ENCODE assay signal across 9 cellular contexts in the genomic region with DNA sequence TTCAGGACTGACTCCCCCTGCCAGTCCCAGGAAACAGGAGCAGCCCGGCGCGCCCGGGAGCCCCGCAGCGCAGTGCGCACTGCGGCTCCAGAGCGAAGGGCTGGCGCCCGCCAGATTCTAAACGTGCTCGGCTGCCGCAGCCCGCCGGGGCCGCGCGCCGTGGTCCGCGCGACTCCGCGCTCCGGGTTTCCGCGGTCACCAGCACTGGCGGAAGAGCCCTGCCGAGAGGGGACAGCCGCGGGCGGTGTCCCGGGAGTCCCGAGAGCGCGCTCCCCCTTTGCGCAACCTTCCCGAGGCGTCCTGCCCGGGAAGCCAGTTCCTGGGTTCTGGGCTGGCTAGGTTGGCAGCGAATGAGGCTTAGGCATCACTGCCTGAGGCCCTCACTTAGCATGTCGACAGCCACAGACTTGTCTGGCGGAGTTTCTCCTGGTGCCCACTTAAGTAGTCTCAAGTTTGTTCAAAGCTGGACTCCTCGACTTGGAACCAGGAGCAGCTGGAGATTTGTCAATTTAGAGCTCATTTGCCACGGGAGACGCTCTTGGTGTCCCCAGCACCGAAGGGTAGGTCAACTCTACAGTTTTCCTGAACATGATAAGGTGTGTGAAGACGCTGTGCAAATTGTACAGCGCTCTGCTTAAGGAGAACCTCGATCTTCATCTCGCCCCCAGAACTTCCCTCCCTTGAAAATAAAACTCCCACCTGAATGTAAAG. TPM values are rescaled to one million over a fixed set of nuclear protein-coding genes. Genes with fewer than 3 reads are reported as not detected.
A peak's percentile ranks its signal among the peaks of the same experiment; 100 is the strongest.
DNase-seq lines count a peak whose midpoint lies in the region; ATAC-seq and TF ChIP-seq lines count a peak whose summit lies in the region.
"Had no signal": no experiment of that assay in that cellular context is flagged by ENCODE, and none has a peak within 500 bp of the region (broad histone marks: within the 10 kb centered on the region; RNA-seq: fewer than 3 reads in every experiment).

No MANE protein-coding gene starts in this region.

- POLR2A ChIA-PET in activated CD8-positive, alpha-beta T cell treated with anti-CD3 and anti-CD28 coated beads, Interleukin-2, amount 10 ng/mL, durations not matched to agents 7 days and 5 days (lab: Charles Lee), result no interaction called here
- POLR2A ChIA-PET in activated CD8-positive, alpha-beta T cell treated with anti-CD3 and anti-CD28 coated beads for 36 hours (lab: Charles Lee), result no interaction called here

- H3K9ac ChIP-seq in trophoblast cell (ENCODE audit: low read length), result peak overlapping the region; percentile 71

- H4K12ac ChIP-seq in trophoblast cell (ENCODE audit: low read depth, low read length), result no peak overlapping the region

- peak; percentile 33 for ATAC-seq in activated CD8-positive, alpha-beta T cell treated with anti-CD3 and anti-CD28 coated beads, Interleukin-2, amount 10 ng/mL, durations not matched to agents 7 days and 5 days
- no peak for ATAC-seq in activated CD8-positive, alpha-beta T cell treated with anti-CD3 and anti-CD28 coated beads for 36 hours
- peak; percentile 43 for ATAC-seq in HG03565 (IDR thresholded peaks at IDR 0.05; ENCODE audit: unreplicated experiment)
- ATAC-seq in Right ventricle myocardium inferior, result peak; percentile 89

- CTCF ChIA-PET in activated CD8-positive, alpha-beta T cell treated with anti-CD3 and anti-CD28 coated beads, Interleukin-2, amount 10 ng/mL, durations not matched to agents 7 days and 5 days (lab: Charles Lee), result no interaction called here
- CTCF ChIA-PET in activated CD8-positive, alpha-beta T cell treated with anti-CD3 and anti-CD28 coated beads for 36 hours (lab: Charles Lee), result no interaction called here

- no peaks in the 10 kb centered on the region for H3K9me3 ChIP-seq in trophoblast cell (ENCODE audit: insufficient read depth, low read depth, low read length)

- H3K27me3 Mint-ChIP-seq in activated CD8-positive, alpha-beta T cell treated with anti-CD3 and anti-CD28 coated beads, Interleukin-2, amount 10 ng/mL, durations not matched to agents 7 days and 5 days (ENCODE audit: low read depth), result peaks cover 60% of the 10 kb centered on the region
- H3K27me3 Mint-ChIP-seq in activated CD8-positive, alpha-beta T cell treated with anti-CD3 and anti-CD28 coated beads for 36 hours, result peaks cover 48% of the 10 kb centered on the region
- peaks cover 70% of the 10 kb centered on the region for H3K27me3 Mint-ChIP-seq in T-helper 2 cell treated with Interferon-gamma antibody and Interleukin-4, amounts not matched to agents 5 μg/mL and 100 μg/mL, for 36 hours (ENCODE audit: low read depth)

- H3K18ac ChIP-seq in trophoblast cell (ENCODE audit: low read length), result no peak overlapping the region

- no peak overlapping the region for H2AK5ac ChIP-seq in trophoblast cell (ENCODE audit: low read length)

- no peak for TF ChIP-seq CTCF in activated CD8-positive, alpha-beta T cell treated with anti-CD3 and anti-CD28 coated beads for 36 hours (IDR thresholded peaks at IDR 0.05)

- peak overlapping the region; percentile 76 for H3K4me3 ChIP-seq in trophoblast cell (ENCODE audit: low read depth, low read length)

- no peaks in the 10 kb centered on the region for H3K27me3 ChIP-seq in trophoblast cell (ENCODE audit: insufficient read depth, low read length)

- H3K36me3 ChIP-seq in trophoblast cell (ENCODE audit: control insufficient read depth in 1 of 2, insufficient read depth in 2 of 2, low read length in 2 of 2), result no peaks in the 10 kb centered on the region

- no peak for DNase-seq in activated CD8-positive, alpha-beta T cell treated with anti-CD3 and anti-CD28 coated beads, Interleukin-2, amount 10 ng/mL, durations not matched to agents 7 days and 5 days
- no peak for DNase-seq in activated CD8-positive, alpha-beta T cell treated with anti-CD3 and anti-CD28 coated beads for 36 hours
- no peak for DNase-seq in T-helper 2 cell treated with Interferon-gamma antibody and Interleukin-4, amounts not matched to agents 5 μg/mL and 100 μg/mL, for 36 hours (ENCODE audit: low spot score)
- DNase-seq in Right ventricle myocardium inferior (ENCODE audit: missing footprints) (peak; percentile 79), trophoblast cell (peak; percentile 80 to 86), NOMO-1 (lab: John Stamatoyannopoulos, UW; ENCODE audit: unreplicated experiment in 2 of 2) (no peak), RKO (ENCODE audit: low spot score) (no peak)
- DNase-seq: DND-41 had no signal

- no peak overlapping the region for H3K4me3 Mint-ChIP-seq in activated CD8-positive, alpha-beta T cell treated with anti-CD3 and anti-CD28 coated beads, Interleukin-2, amount 10 ng/mL, durations not matched to agents 7 days and 5 days
- no peak overlapping the region for H3K4me3 Mint-ChIP-seq in activated CD8-positive, alpha-beta T cell treated with anti-CD3 and anti-CD28 coated beads for 36 hours
- peak overlapping the region; percentile 24 for H3K4me3 Mint-ChIP-seq in T-helper 2 cell treated with Interferon-gamma antibody and Interleukin-4, amounts not matched to agents 5 μg/mL and 100 μg/mL, for 36 hours

- no peak overlapping the region for H2BK120ac ChIP-seq in trophoblast cell (ENCODE audit: insufficient read depth, low read length, poor library complexity)

- H3K4me1 Mint-ChIP-seq in activated CD8-positive, alpha-beta T cell treated with anti-CD3 and anti-CD28 coated beads, Interleukin-2, amount 10 ng/mL, durations not matched to agents 7 days and 5 days (ENCODE audit: low read depth), result no peaks in the 10 kb centered on the region
- peaks cover 4% of the 10 kb centered on the region for H3K4me1 Mint-ChIP-seq in activated CD8-positive, alpha-beta T cell treated with anti-CD3 and anti-CD28 coated beads for 36 hours (ENCODE audit: low read depth)
- H3K4me1 Mint-ChIP-seq in T-helper 2 cell treated with Interferon-gamma antibody and Interleukin-4, amounts not matched to agents 5 μg/mL and 100 μg/mL, for 36 hours (ENCODE audit: low read depth), result peaks cover 4% of the 10 kb centered on the region

- peaks cover 4 to 11% of the 10 kb centered on the region in 2 experiments for H3K4me1 ChIP-seq in trophoblast cell (ENCODE audit: control insufficient read depth in 1 of 2, insufficient read depth in 2 of 2, low read length in 2 of 2)

- peaks cover 2% of the 10 kb centered on the region for H3K79me2 ChIP-seq in trophoblast cell (ENCODE audit: control insufficient read depth, insufficient read depth, low read length, poor library complexity)

- no peaks in the 10 kb centered on the region for H3K9me3 Mint-ChIP-seq in activated CD8-positive, alpha-beta T cell treated with anti-CD3 and anti-CD28 coated beads, Interleukin-2, amount 10 ng/mL, durations not matched to agents 7 days and 5 days (ENCODE audit: insufficient read depth)
- H3K9me3 Mint-ChIP-seq in activated CD8-positive, alpha-beta T cell treated with anti-CD3 and anti-CD28 coated beads for 36 hours, result peaks cover 2% of the 10 kb centered on the region
- H3K9me3 Mint-ChIP-seq in T-helper 2 cell treated with Interferon-gamma antibody and Interleukin-4, amounts not matched to agents 5 μg/mL and 100 μg/mL, for 36 hours, result no peaks in the 10 kb centered on the region

- no peak overlapping the region for H3K27ac Mint-ChIP-seq in activated CD8-positive, alpha-beta T cell treated with anti-CD3 and anti-CD28 coated beads, Interleukin-2, amount 10 ng/mL, durations not matched to agents 7 days and 5 days
- H3K27ac Mint-ChIP-seq in activated CD8-positive, alpha-beta T cell treated with anti-CD3 and anti-CD28 coated beads for 36 hours, result no peak overlapping the region
- H3K27ac Mint-ChIP-seq in T-helper 2 cell treated with Interferon-gamma antibody and Interleukin-4, amounts not matched to agents 5 μg/mL and 100 μg/mL, for 36 hours, result no peak overlapping the region

- H3K27ac ChIP-seq in trophoblast cell (ENCODE audit: low read depth, low read length), result no peak overlapping the region

- intact Hi-C loops in activated CD8-positive, alpha-beta T cell treated with anti-CD3 and anti-CD28 coated beads for 36 hours (cut with micrococcal nuclease), result no loop called here
- intact Hi-C loops in Right ventricle myocardium inferior (cut with DNase I), result loop anchor here (2.0 to 5.0 kb wide), 3 partner anchors 20 to 73 kb away; partner anchors contain the start of gene RAD51AP2

- no peaks in the 10 kb centered on the region for H3K79me1 ChIP-seq in trophoblast cell (ENCODE audit: low read length)

- peak overlapping the region; percentile 99 for H3K4me2 ChIP-seq in trophoblast cell (ENCODE audit: low read length)

- H2BK5ac ChIP-seq in trophoblast cell (ENCODE audit: low read depth, low read length, poor library complexity), result no peak overlapping the region

- H3K23ac ChIP-seq in trophoblast cell (ENCODE audit: low read length), result no peak overlapping the region

- H2BK12ac ChIP-seq in trophoblast cell (ENCODE audit: low read length), result no peak overlapping the region

- no peak overlapping the region for H4K91ac ChIP-seq in trophoblast cell (ENCODE audit: low read depth, low read length)

- H3K14ac ChIP-seq in trophoblast cell (ENCODE audit: low read length), result no peak overlapping the region

- H3K36me3 Mint-ChIP-seq in activated CD8-positive, alpha-beta T cell treated with anti-CD3 and anti-CD28 coated beads, Interleukin-2, amount 10 ng/mL, durations not matched to agents 7 days and 5 days (ENCODE audit: low read depth), result peaks cover 8% of the 10 kb centered on the region
- H3K36me3 Mint-ChIP-seq in activated CD8-positive, alpha-beta T cell treated with anti-CD3 and anti-CD28 coated beads for 36 hours (ENCODE audit: low read depth), result no peaks in the 10 kb centered on the region
- H3K36me3 Mint-ChIP-seq in T-helper 2 cell treated with Interferon-gamma antibody and Interleukin-4, amounts not matched to agents 5 μg/mL and 100 μg/mL, for 36 hours (ENCODE audit: low read depth), result peaks cover 1% of the 10 kb centered on the region

- no CpG with 5 or more reads among the region's 52 CpGs for WGBS in trophoblast cell (ENCODE audit: extremely low coverage, insufficient coverage, insufficient read length)

- peak overlapping the region; percentile 27 for H4K8ac ChIP-seq in trophoblast cell (ENCODE audit: low read depth, low read length)

- no peak overlapping the region for H3K4ac ChIP-seq in trophoblast cell (ENCODE audit: low read depth, low read length)

- peak overlapping the region; percentile 50 for H2AFZ ChIP-seq in trophoblast cell (ENCODE audit: insufficient read depth, low read length, poor library complexity)

RNA-seq across cellular contexts. Expression of gene VSNL1, which starts 1.5 kb away (rescaled TPM):
- total RNA-seq in activated CD8-positive, alpha-beta T cell treated with anti-CD3 and anti-CD28 coated beads, Interleukin-2, amount 10 ng/mL, durations not matched to agents 7 days and 5 days, result not detected
- not detected for total RNA-seq in activated CD8-positive, alpha-beta T cell treated with anti-CD3 and anti-CD28 coated beads for 36 hours
- 10.4 TPM for total RNA-seq in Right ventricle myocardium inferior
- 0.25 TPM in 2 replicates for polyA plus RNA-seq in trophoblast cell (2013)

RNA-seq across cellular contexts. Expression of gene RAD51AP2, which starts 20.8 kb away (rescaled TPM):
- total RNA-seq in activated CD8-positive, alpha-beta T cell treated with anti-CD3 and anti-CD28 coated beads, Interleukin-2, amount 10 ng/mL, durations not matched to agents 7 days and 5 days, result not detected
- not detected for total RNA-seq in activated CD8-positive, alpha-beta T cell treated with anti-CD3 and anti-CD28 coated beads for 36 hours
- total RNA-seq in Right ventricle myocardium inferior, result 0.11 TPM
- polyA plus RNA-seq in trophoblast cell (2013), result 0.03 and 0.05 TPM in 2 replicates

Comparison
In these comparisons a context has a peak if more than half of its experiments do, and no peak if none do; other contexts are left out.
1. DNase-seq: peak in Right ventricle myocardium inferior (single experiment) and trophoblast cell (2 of 2); none in activated CD8-positive, alpha-beta T cell treated with anti-CD3 and anti-CD28 coated beads, Interleukin-2, amount 10 ng/mL, durations not matched to agents 7 days and 5 days (single experiment), activated CD8-positive, alpha-beta T cell treated with anti-CD3 and anti-CD28 coated beads for 36 hours (single experiment), T-helper 2 cell treated with Interferon-gamma antibody and Interleukin-4, amounts not matched to agents 5 μg/mL and 100 μg/mL, for 36 hours (single experiment), NOMO-1 (0 of 2) and RKO (single experiment).
2. RNA of gene VSNL1, which starts 1.5 kb away (total RNA-seq): 10.4 TPM in Right ventricle myocardium inferior (single experiment); not detected in activated CD8-positive, alpha-beta T cell treated with anti-CD3 and anti-CD28 coated beads, Interleukin-2, amount 10 ng/mL, durations not matched to agents 7 days and 5 days and not detected in activated CD8-positive, alpha-beta T cell treated with anti-CD3 and anti-CD28 coated beads for 36 hours; every median in the first group is over 10 times any median in the second.